ENCODE assay signal across 14 cellular contexts in genomic region chr2:230830428-230830827, GRCh38.
"Had no signal": no experiment of that assay in that cellular context is flagged by ENCODE, and none has a peak within 500 bp of the region (broad histone marks: within the 10 kb centered on the region; RNA-seq: fewer than 3 reads in every experiment).

No MANE protein-coding gene starts in this region.

- ATAC-seq: naive thymus-derived CD4-positive, alpha-beta T cell; T-cell had no signal

- DNase-seq: activated B cell treated with CpG ODN at 0.5 μM for 24 hours; activated CD4-positive, alpha-beta T cell treated with anti-CD3 and anti-CD28 coated beads, Interleukin-2, amount 10 ng/mL, durations not matched to agents 7 days and 5 days; activated effector memory CD4-positive, alpha-beta T cell treated with Interleukin-2 at 50 U/mL for 16 hours; activated T-cell treated with anti-CD3 and anti-CD28 coated beads, Interleukin-2, amount 50 U/mL, for 24 hours; effector memory CD4-positive, alpha-beta T cell; esophagus squamous epithelium; mesendoderm; naive thymus-derived CD4-positive, alpha-beta T cell; ovary; stimulated activated naive CD4-positive, alpha-beta T cell; T-cell; thyroid gland had no signal

- H3K27me3 ChIP-seq: hepatocyte, ovary had no signal

- H3K4me3 Mint-ChIP-seq: activated B cell treated with CpG ODN at 0.5 μM for 24 hours; activated CD4-positive, alpha-beta T cell treated with anti-CD3 and anti-CD28 coated beads, Interleukin-2, amount 10 ng/mL, durations not matched to agents 7 days and 5 days; activated naive CD4-positive, alpha-beta T cell treated with anti-CD3 and anti-CD28 coated beads, Interleukin-2, amount 50 U/mL, for 24 hours; activated T-cell treated with anti-CD3 and anti-CD28 coated beads, Interleukin-2, amount 50 U/mL, for 24 hours; naive thymus-derived CD4-positive, alpha-beta T cell; T-cell had no signal

- H3K27ac Mint-ChIP-seq: activated B cell treated with CpG ODN at 0.5 μM for 24 hours; activated CD4-positive, alpha-beta T cell treated with anti-CD3 and anti-CD28 coated beads, Interleukin-2, amount 10 ng/mL, durations not matched to agents 7 days and 5 days; activated naive CD4-positive, alpha-beta T cell treated with anti-CD3 and anti-CD28 coated beads, Interleukin-2, amount 50 U/mL, for 24 hours; activated T-cell treated with anti-CD3 and anti-CD28 coated beads, Interleukin-2, amount 50 U/mL, for 24 hours; naive thymus-derived CD4-positive, alpha-beta T cell had no signal

- H3K4me3 ChIP-seq: esophagus squamous epithelium, hepatocyte, ovary, thyroid gland had no signal

- H3K27ac ChIP-seq: esophagus squamous epithelium, hepatocyte, ovary, thyroid gland had no signal

- H3K9me3 Mint-ChIP-seq: activated naive CD4-positive, alpha-beta T cell treated with anti-CD3 and anti-CD28 coated beads, Interleukin-2, amount 50 U/mL, for 24 hours; activated T-cell treated with anti-CD3 and anti-CD28 coated beads, Interleukin-2, amount 50 U/mL, for 24 hours; T-cell had no signal

- H3K36me3 Mint-ChIP-seq: activated naive CD4-positive, alpha-beta T cell treated with anti-CD3 and anti-CD28 coated beads, Interleukin-2, amount 50 U/mL, for 24 hours; naive thymus-derived CD4-positive, alpha-beta T cell; T-cell had no signal
